ENCODE assay signal across 1 cellular context in the genomic region with DNA sequence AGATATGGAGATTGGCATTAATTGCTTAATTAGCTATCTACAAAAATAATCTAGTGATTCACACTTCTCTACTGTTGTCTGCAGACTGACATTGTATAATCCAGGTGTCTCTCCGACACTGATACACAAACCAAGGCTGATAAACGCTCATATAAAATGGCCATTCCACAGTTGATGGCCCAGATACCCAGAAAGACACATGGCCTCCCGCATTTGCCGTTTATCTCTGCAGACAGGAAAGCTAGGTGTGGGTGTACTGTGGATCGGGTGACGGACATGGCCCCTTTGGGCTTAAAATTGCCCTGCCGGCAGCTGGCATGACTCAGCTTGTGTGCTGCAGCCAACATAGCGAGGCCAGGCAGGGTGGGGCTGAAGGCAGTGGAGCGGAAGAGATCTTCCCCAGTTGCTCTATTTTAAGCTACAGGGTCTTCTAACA.
TF ChIP-seq lines count a peak whose summit lies in the region.

No MANE protein-coding gene starts in this region.

TF ChIP-seq in SK-N-SH, 30 proteins besides CTCF, POLR2A, EP300 and RAD21 (continued from another document):
- TF ChIP-seq, protein P1, sequence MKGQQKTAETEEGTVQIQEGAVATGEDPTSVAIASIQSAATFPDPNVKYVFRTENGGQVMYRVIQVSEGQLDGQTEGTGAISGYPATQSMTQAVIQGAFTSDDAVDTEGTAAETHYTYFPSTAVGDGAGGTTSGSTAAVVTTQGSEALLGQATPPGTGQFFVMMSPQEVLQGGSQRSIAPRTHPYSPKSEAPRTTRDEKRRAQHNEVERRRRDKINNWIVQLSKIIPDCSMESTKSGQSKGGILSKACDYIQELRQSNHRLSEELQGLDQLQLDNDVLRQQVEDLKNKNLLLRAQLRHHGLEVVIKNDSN (IDR thresholded peaks at IDR 0.05; ENCODE audit: borderline replicate concordance, low read depth) = no peak
- TF ChIP-seq, protein P2, sequence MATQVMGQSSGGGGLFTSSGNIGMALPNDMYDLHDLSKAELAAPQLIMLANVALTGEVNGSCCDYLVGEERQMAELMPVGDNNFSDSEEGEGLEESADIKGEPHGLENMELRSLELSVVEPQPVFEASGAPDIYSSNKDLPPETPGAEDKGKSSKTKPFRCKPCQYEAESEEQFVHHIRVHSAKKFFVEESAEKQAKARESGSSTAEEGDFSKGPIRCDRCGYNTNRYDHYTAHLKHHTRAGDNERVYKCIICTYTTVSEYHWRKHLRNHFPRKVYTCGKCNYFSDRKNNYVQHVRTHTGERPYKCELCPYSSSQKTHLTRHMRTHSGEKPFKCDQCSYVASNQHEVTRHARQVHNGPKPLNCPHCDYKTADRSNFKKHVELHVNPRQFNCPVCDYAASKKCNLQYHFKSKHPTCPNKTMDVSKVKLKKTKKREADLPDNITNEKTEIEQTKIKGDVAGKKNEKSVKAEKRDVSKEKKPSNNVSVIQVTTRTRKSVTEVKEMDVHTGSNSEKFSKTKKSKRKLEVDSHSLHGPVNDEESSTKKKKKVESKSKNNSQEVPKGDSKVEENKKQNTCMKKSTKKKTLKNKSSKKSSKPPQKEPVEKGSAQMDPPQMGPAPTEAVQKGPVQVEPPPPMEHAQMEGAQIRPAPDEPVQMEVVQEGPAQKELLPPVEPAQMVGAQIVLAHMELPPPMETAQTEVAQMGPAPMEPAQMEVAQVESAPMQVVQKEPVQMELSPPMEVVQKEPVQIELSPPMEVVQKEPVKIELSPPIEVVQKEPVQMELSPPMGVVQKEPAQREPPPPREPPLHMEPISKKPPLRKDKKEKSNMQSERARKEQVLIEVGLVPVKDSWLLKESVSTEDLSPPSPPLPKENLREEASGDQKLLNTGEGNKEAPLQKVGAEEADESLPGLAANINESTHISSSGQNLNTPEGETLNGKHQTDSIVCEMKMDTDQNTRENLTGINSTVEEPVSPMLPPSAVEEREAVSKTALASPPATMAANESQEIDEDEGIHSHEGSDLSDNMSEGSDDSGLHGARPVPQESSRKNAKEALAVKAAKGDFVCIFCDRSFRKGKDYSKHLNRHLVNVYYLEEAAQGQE (IDR thresholded peaks at IDR 0.05; ENCODE audit: low read depth, low read length) = no peak
- TF ChIP-seq, protein P3, sequence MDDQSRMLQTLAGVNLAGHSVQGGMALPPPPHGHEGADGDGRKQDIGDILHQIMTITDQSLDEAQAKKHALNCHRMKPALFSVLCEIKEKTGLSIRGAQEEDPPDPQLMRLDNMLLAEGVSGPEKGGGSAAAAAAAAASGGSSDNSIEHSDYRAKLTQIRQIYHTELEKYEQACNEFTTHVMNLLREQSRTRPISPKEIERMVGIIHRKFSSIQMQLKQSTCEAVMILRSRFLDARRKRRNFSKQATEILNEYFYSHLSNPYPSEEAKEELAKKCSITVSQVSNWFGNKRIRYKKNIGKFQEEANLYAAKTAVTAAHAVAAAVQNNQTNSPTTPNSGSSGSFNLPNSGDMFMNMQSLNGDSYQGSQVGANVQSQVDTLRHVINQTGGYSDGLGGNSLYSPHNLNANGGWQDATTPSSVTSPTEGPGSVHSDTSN (IDR thresholded peaks at IDR 0.05) = peak; percentile 68; the same call in 1 of the 2 replicates
- TF ChIP-seq ELF1 (IDR thresholded peaks at IDR 0.05) = no peak
- no peak for TF ChIP-seq EZH2phosphoT487 (IDR thresholded peaks at IDR 0.05; ENCODE audit: borderline replicate concordance, low read depth)
- TF ChIP-seq, protein P4, sequence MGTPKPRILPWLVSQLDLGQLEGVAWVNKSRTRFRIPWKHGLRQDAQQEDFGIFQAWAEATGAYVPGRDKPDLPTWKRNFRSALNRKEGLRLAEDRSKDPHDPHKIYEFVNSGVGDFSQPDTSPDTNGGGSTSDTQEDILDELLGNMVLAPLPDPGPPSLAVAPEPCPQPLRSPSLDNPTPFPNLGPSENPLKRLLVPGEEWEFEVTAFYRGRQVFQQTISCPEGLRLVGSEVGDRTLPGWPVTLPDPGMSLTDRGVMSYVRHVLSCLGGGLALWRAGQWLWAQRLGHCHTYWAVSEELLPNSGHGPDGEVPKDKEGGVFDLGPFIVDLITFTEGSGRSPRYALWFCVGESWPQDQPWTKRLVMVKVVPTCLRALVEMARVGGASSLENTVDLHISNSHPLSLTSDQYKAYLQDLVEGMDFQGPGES (IDR thresholded peaks at IDR 0.05; ENCODE audit: low read depth, low read length) = no peak
- peak; percentile 55; the same call in 1 of the 2 replicates for TF ChIP-seq FOSL2 (IDR thresholded peaks at IDR 0.05; ENCODE audit: borderline replicate concordance, low read depth)
- no peak for TF ChIP-seq NRF1 (IDR thresholded peaks at IDR 0.05; ENCODE audit: low read depth, low read length)
- TF ChIP-seq MXI1 (IDR thresholded peaks at IDR 0.05; ENCODE audit: low read depth, low read length) = no peak; the same call in 1 of the 2 replicates
- peak; percentile 89 for TF ChIP-seq GATA2 (CRISPR knock-in tag; IDR thresholded peaks at IDR 0.05)
- peak; percentile 34; the same call in 1 of the 2 replicates for TF ChIP-seq JUND (IDR thresholded peaks at IDR 0.05)
- TF ChIP-seq RXRA (IDR thresholded peaks at IDR 0.05; ENCODE audit: borderline replicate concordance, low read depth) = no peak
- peak; percentile 55; the same call in 1 of the 2 replicates for TF ChIP-seq NFIC (IDR thresholded peaks at IDR 0.05; ENCODE audit: borderline replicate concordance)
- 0 out of 2 replicates have a peak, but pooled peaks have one; percentile 35 for TF ChIP-seq MEF2A (IDR thresholded peaks at IDR 0.05; ENCODE audit: borderline replicate concordance, low read depth)
- no peak for TF ChIP-seq POLR2AphosphoS5 (IDR thresholded peaks at IDR 0.05; ENCODE audit: low read depth, low read length)
- TF ChIP-seq GABPA (IDR thresholded peaks at IDR 0.05; ENCODE audit: low read depth) = no peak
- TF ChIP-seq TCF12 (IDR thresholded peaks at IDR 0.05) = peak; percentile 72; the same call in 1 of the 2 replicates
- TF ChIP-seq SMC3 (IDR thresholded peaks at IDR 0.05; ENCODE audit: low read depth, low read length) = no peak
- TF ChIP-seq, protein P5, sequence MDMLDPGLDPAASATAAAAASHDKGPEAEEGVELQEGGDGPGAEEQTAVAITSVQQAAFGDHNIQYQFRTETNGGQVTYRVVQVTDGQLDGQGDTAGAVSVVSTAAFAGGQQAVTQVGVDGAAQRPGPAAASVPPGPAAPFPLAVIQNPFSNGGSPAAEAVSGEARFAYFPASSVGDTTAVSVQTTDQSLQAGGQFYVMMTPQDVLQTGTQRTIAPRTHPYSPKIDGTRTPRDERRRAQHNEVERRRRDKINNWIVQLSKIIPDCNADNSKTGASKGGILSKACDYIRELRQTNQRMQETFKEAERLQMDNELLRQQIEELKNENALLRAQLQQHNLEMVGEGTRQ (IDR thresholded peaks at IDR 0.05; ENCODE audit: borderline replicate concordance, low read depth, low read length) = no peak
